1 cellular context compared by ENCODE assay signal in genomic region chr11:17076517-17077239, GRCh38.
TF ChIP-seq lines count a peak whose summit lies in the region.

No MANE protein-coding gene starts in this region.

TF ChIP-seq in HepG2, 621 proteins besides CTCF, POLR2A, EP300 and RAD21 (continued from another document):
- TF ChIP-seq ZNF407 (CRISPR knock-in tag; IDR thresholded peaks at IDR 0.05; ENCODE audit: not compliant biosample characterization) (no peak), ZFAT (CRISPR knock-in tag; conservative IDR thresholded peaks at IDR 0.05) (no peak), PAF1 (CRISPR knock-in tag; IDR thresholded peaks at IDR 0.05) (no peak), HMG20A (CRISPR knock-in tag; IDR thresholded peaks at IDR 0.05; ENCODE audit: borderline replicate concordance) (no peak), ZNF362 (CRISPR knock-in tag; IDR thresholded peaks at IDR 0.05; ENCODE audit: borderline replicate concordance) (peak; percentile 31; the same call in 1 of the 2 replicates), FOXP1 (IDR thresholded peaks at IDR 0.05) (no peak), FOXP1 (CRISPR knock-in tag; IDR thresholded peaks at IDR 0.05) (no peak), TSC22D2 (CRISPR knock-in tag; IDR thresholded peaks at IDR 0.05; ENCODE audit: borderline replicate concordance) (no peak), NONO (IDR thresholded peaks at IDR 0.05) (no peak), NONO (CRISPR knock-in tag; conservative IDR thresholded peaks at IDR 0.05) (peak; percentile 13; the same call in 1 of the 2 replicates), ZFP36L1 (CRISPR knock-in tag; IDR thresholded peaks at IDR 0.05) (0 out of 2 replicates have a peak, but pooled peaks have one; percentile 14), RBM22 (optimal IDR thresholded peaks at IDR 0.05; ENCODE audit: low read length) (peak; percentile 3), SMAD1 (CRISPR knock-in tag; IDR thresholded peaks at IDR 0.05; ENCODE audit: borderline replicate concordance, low read depth) (peak; percentile 3; the same call in 1 of the 2 replicates), ZNF432 (CRISPR knock-in tag; IDR thresholded peaks at IDR 0.05; ENCODE audit: borderline replicate concordance) (no peak), ZNF672 (CRISPR knock-in tag; IDR thresholded peaks at IDR 0.05) (no peak), U2AF1 (optimal IDR thresholded peaks at IDR 0.05; ENCODE audit: low read depth, low read length) (no peak), REST (IDR thresholded peaks at IDR 0.05; ENCODE audit: borderline replicate concordance in 1 of 2, low read depth in 1 of 2, low read length in 2 of 2) (no peak), TGIF2 (CRISPR knock-in tag; IDR thresholded peaks at IDR 0.05) (0 out of 2 replicates have a peak, but pooled peaks have one; percentile 12), ZNF572 (CRISPR knock-in tag; IDR thresholded peaks at IDR 0.05) (no peak), RARA (CRISPR knock-in tag; IDR thresholded peaks at IDR 0.05) (no peak), ONECUT2 (CRISPR knock-in tag; IDR thresholded peaks at IDR 0.05) (no peak), MED13 (CRISPR knock-in tag; IDR thresholded peaks at IDR 0.05) (no peak), ZXDC (CRISPR knock-in tag; IDR thresholded peaks at IDR 0.05) (no peak), ZNF703 (CRISPR knock-in tag; IDR thresholded peaks at IDR 0.05; ENCODE audit: borderline replicate concordance) (no peak), ZNF230 (CRISPR knock-in tag; IDR thresholded peaks at IDR 0.05) (no peak), POLR2G (IDR thresholded peaks at IDR 0.05; ENCODE audit: low read depth, low read length) (no peak), POLR2AphosphoS5 (IDR thresholded peaks at IDR 0.05; ENCODE audit: low read depth, low read length) (peak; percentile 14; the same call in 1 of the 2 replicates), ZNF670 (CRISPR knock-in tag; IDR thresholded peaks at IDR 0.05; ENCODE audit: borderline replicate concordance) (no peak), GFI1 (CRISPR knock-in tag; IDR thresholded peaks at IDR 0.05; ENCODE audit: borderline replicate concordance) (0 out of 2 replicates have a peak, but pooled peaks have one; percentile 41), ZNF883 (CRISPR knock-in tag; IDR thresholded peaks at IDR 0.05; ENCODE audit: not compliant biosample characterization) (peak; percentile 1)
